In genomic region chr7:98358706-98359105, GRCh38 we compare ENCODE assay signal across 25 cellular contexts.
"Had no signal": no experiment of that assay in that cellular context is flagged by ENCODE, and none has a peak within 500 bp of the region (broad histone marks: within the 10 kb centered on the region; RNA-seq: fewer than 3 reads in every experiment).

No MANE protein-coding gene starts in this region.

- H3K9ac ChIP-seq: neural progenitor cell, parathyroid adenoma had no signal

- H3K79me2 ChIP-seq: parathyroid adenoma had no signal

- H3K4me1 ChIP-seq: gastroesophageal sphincter, neural progenitor cell, vagina had no signal

- H3K4me3 ChIP-seq: coronary artery, esophagus muscularis mucosa, gastroesophageal sphincter, heart left ventricle, hepatocyte, lung, neural progenitor cell, right lobe of liver, suprapubic skin, transverse colon, vagina had no signal

- H3K9me3 ChIP-seq: esophagus muscularis mucosa, gastroesophageal sphincter, heart left ventricle, right lobe of liver, suprapubic skin, transverse colon, vagina had no signal

- H3K36me3 ChIP-seq: esophagus muscularis mucosa, gastroesophageal sphincter, heart left ventricle, neural progenitor cell, right lobe of liver, suprapubic skin, transverse colon, vagina had no signal

- H3K27me3 ChIP-seq: foreskin keratinocyte, gastroesophageal sphincter, heart left ventricle, hepatocyte, neural progenitor cell, right lobe of liver, suprapubic skin, transverse colon, vagina had no signal

- H3K27ac ChIP-seq: coronary artery, esophagus muscularis mucosa, foreskin keratinocyte, gastroesophageal sphincter, heart left ventricle, hepatocyte, neural progenitor cell, parathyroid adenoma, vagina had no signal

- DNase-seq: dermis blood vessel endothelial cell; effector memory CD4-positive, alpha-beta T cell; foreskin keratinocyte; heart left ventricle; kidney; mesendoderm; midbrain; naive thymus-derived CD4-positive, alpha-beta T cell; right lobe of liver; small intestine; stimulated activated CD4-positive, alpha-beta T cell treated with anti-CD3 and anti-CD28 coated beads, Interleukin-12 subunit alpha, Interleukin-12 subunit beta, amount 100 ng/mL, for 4 hours; stimulated activated CD4-positive, alpha-beta T cell treated with anti-CD3 and anti-CD28 coated beads, Interleukin-1b, Interleukin-23, amount 100 ng/mL, for 48 hours; stimulated activated CD4-positive, alpha-beta T cell treated with anti-CD3 and anti-CD28 coated beads, Interleukin-4, amount 100 ng/mL, for 1 hour; stimulated activated CD8-positive, alpha-beta memory T cell treated with anti-CD3 and anti-CD28 coated beads, Interleukin-4, amount 100 ng/mL, for 48 hours; transverse colon had no signal

- ATAC-seq: foreskin keratinocyte; gastroesophageal sphincter; left lobe of liver; naive thymus-derived CD4-positive, alpha-beta T cell had no signal

- FAIRE-seq: kidney, small intestine had no signal

- H3K4me2 ChIP-seq: hepatocyte, neural progenitor cell had no signal

- H2AFZ ChIP-seq: hepatocyte, neural progenitor cell, parathyroid adenoma had no signal
